1 cellular context compared by ENCODE assay signal in the genomic region with DNA sequence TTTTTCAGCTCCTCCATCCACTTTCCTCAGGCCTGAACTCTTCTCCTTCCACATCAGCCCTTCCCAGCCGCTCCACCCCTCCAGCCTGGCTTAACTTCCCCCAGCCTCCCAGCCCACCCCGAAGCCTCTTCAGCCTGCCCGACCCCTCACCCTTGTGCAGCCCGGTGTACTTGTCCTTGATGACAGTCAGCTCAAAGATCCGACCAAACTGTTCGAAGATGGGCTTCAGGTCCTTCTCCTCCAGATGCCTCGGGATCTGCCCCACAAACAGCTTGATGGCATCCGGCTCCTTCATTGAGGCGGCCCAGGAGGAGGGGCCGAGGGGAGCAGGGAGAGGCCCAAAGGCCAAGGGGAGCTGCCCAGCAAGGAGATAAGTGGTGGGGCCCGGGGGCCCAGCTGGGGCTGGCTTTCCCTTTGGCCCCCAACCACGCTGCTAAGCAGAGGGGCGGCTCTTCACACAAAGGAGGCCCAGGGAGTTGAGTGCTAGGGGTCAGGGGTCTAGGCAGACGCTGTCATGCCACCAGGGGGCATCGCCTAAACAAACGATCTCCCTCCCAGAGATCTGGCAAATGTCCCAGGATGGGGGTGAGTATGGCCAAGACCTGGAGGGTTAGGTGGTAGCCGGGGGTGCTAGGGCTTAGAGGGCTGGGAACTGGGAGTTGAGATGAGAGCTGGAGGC.
TF ChIP-seq lines count a peak whose summit lies in the region.

No MANE protein-coding gene starts in this region.

TF ChIP-seq in HepG2, 621 proteins besides CTCF, POLR2A, EP300 and RAD21:
- TF ChIP-seq BORCS8-MEF2B (CRISPR knock-in tag; IDR thresholded peaks at IDR 0.05): 0 out of 2 replicates have a peak, but pooled peaks have one; percentile 51
- peak; percentile 57 for TF ChIP-seq NR2F6 (IDR thresholded peaks at IDR 0.05)
- peak; percentile 59; the same call in 1 of the 2 replicates for TF ChIP-seq NR2F6 (CRISPR knock-in tag; IDR thresholded peaks at IDR 0.05)
- TF ChIP-seq ZNF12 (CRISPR knock-in tag; IDR thresholded peaks at IDR 0.05): no peak
- 0 out of 2 replicates have a peak, but pooled peaks have one; percentile 13 for TF ChIP-seq ZMYM4 (CRISPR knock-in tag; IDR thresholded peaks at IDR 0.05)
- no peak for TF ChIP-seq MAZ (IDR thresholded peaks at IDR 0.05; ENCODE audit: borderline replicate concordance, low read depth, low read length)
- TF ChIP-seq MAZ (CRISPR knock-in tag; IDR thresholded peaks at IDR 0.05; ENCODE audit: low read depth): 0 out of 2 replicates have a peak, but pooled peaks have one; percentile 33
- TF ChIP-seq ZNF367 (CRISPR knock-in tag; IDR thresholded peaks at IDR 0.05; ENCODE audit: borderline replicate concordance): no peak
- TF ChIP-seq NCOA1 (CRISPR knock-in tag; IDR thresholded peaks at IDR 0.05): no peak
- TF ChIP-seq HIVEP1 (CRISPR knock-in tag; IDR thresholded peaks at IDR 0.05): 0 out of 2 replicates have a peak, but pooled peaks have one; percentile 21
- TF ChIP-seq, protein P1, sequence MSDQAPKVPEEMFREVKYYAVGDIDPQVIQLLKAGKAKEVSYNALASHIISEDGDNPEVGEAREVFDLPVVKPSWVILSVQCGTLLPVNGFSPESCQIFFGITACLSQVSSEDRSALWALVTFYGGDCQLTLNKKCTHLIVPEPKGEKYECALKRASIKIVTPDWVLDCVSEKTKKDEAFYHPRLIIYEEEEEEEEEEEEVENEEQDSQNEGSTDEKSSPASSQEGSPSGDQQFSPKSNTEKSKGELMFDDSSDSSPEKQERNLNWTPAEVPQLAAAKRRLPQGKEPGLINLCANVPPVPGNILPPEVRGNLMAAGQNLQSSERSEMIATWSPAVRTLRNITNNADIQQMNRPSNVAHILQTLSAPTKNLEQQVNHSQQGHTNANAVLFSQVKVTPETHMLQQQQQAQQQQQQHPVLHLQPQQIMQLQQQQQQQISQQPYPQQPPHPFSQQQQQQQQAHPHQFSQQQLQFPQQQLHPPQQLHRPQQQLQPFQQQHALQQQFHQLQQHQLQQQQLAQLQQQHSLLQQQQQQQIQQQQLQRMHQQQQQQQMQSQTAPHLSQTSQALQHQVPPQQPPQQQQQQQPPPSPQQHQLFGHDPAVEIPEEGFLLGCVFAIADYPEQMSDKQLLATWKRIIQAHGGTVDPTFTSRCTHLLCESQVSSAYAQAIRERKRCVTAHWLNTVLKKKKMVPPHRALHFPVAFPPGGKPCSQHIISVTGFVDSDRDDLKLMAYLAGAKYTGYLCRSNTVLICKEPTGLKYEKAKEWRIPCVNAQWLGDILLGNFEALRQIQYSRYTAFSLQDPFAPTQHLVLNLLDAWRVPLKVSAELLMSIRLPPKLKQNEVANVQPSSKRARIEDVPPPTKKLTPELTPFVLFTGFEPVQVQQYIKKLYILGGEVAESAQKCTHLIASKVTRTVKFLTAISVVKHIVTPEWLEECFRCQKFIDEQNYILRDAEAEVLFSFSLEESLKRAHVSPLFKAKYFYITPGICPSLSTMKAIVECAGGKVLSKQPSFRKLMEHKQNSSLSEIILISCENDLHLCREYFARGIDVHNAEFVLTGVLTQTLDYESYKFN (CRISPR knock-in tag; conservative IDR thresholded peaks at IDR 0.05): peak; percentile 34
- no peak for TF ChIP-seq NR1H2 (CRISPR knock-in tag; IDR thresholded peaks at IDR 0.05; ENCODE audit: borderline replicate concordance, low read depth)
- TF ChIP-seq, protein P2, sequence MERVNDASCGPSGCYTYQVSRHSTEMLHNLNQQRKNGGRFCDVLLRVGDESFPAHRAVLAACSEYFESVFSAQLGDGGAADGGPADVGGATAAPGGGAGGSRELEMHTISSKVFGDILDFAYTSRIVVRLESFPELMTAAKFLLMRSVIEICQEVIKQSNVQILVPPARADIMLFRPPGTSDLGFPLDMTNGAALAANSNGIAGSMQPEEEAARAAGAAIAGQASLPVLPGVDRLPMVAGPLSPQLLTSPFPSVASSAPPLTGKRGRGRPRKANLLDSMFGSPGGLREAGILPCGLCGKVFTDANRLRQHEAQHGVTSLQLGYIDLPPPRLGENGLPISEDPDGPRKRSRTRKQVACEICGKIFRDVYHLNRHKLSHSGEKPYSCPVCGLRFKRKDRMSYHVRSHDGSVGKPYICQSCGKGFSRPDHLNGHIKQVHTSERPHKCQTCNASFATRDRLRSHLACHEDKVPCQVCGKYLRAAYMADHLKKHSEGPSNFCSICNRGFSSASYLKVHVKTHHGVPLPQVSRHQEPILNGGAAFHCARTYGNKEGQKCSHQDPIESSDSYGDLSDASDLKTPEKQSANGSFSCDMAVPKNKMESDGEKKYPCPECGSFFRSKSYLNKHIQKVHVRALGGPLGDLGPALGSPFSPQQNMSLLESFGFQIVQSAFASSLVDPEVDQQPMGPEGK (CRISPR knock-in tag; IDR thresholded peaks at IDR 0.05): peak; percentile 60; the same call in 1 of the 2 replicates
- 0 out of 2 replicates have a peak, but pooled peaks have one; percentile 35 for TF ChIP-seq ZBTB7B (CRISPR knock-in tag; IDR thresholded peaks at IDR 0.05)
- peak in 1 of 2 experiments; percentile 36; a peak in 1 of 4 replicates for TF ChIP-seq NR2F1 (CRISPR knock-in tag; IDR thresholded peaks at IDR 0.05)
- TF ChIP-seq, protein P3, sequence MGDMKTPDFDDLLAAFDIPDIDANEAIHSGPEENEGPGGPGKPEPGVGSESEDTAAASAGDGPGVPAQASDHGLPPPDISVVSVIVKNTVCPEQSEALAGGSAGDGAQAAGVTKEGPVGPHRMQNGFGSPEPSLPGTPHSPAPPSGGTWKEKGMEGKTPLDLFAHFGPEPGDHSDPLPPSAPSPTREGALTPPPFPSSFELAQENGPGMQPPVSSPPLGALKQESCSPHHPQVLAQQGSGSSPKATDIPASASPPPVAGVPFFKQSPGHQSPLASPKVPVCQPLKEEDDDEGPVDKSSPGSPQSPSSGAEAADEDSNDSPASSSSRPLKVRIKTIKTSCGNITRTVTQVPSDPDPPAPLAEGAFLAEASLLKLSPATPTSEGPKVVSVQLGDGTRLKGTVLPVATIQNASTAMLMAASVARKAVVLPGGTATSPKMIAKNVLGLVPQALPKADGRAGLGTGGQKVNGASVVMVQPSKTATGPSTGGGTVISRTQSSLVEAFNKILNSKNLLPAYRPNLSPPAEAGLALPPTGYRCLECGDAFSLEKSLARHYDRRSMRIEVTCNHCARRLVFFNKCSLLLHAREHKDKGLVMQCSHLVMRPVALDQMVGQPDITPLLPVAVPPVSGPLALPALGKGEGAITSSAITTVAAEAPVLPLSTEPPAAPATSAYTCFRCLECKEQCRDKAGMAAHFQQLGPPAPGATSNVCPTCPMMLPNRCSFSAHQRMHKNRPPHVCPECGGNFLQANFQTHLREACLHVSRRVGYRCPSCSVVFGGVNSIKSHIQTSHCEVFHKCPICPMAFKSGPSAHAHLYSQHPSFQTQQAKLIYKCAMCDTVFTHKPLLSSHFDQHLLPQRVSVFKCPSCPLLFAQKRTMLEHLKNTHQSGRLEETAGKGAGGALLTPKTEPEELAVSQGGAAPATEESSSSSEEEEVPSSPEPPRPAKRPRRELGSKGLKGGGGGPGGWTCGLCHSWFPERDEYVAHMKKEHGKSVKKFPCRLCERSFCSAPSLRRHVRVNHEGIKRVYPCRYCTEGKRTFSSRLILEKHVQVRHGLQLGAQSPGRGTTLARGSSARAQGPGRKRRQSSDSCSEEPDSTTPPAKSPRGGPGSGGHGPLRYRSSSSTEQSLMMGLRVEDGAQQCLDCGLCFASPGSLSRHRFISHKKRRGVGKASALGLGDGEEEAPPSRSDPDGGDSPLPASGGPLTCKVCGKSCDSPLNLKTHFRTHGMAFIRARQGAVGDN (CRISPR knock-in tag; IDR thresholded peaks at IDR 0.05): peak; percentile 34; the same call in 1 of the 2 replicates
- TF ChIP-seq SMC3 (IDR thresholded peaks at IDR 0.05; ENCODE audit: low read length): peak; percentile 23; the same call in 1 of the 2 replicates
- TF ChIP-seq XRCC5 (optimal IDR thresholded peaks at IDR 0.05; ENCODE audit: low read length): peak; percentile 27
